In the genomic region with DNA sequence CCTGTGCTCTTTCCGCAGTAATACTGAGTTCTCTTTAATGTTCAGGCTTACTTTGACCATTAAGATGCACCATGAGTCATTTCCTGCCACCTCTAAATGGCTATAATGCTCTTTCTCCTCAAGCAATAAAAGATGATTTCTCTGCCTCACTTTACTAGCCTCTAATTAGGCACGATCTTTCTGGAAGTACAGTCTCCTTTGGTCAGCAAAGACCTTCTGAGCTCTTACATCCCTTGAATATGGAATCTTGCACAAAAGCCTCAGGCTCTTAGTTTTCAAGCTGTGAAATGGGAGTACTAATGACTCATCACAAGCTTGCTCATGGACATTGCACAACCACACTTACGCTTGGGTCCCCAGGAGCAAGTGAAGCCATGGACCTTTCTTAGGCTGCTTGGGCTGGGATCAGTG, we compare ENCODE assay signal across 18 cellular contexts.
DNase-seq lines count a peak whose midpoint lies in the region; ATAC-seq and TF ChIP-seq lines count a peak whose summit lies in the region.
"Had no signal": no experiment of that assay in that cellular context is flagged by ENCODE, and none has a peak within 500 bp of the region (broad histone marks: within the 10 kb centered on the region; RNA-seq: fewer than 3 reads in every experiment).

No MANE protein-coding gene starts in this region.

- no peaks in the 10 kb centered on the region for H3K9me3 ChIP-seq in RWPE2 (ENCODE audit: severe bottlenecking)
- H3K9me3 ChIP-seq: gastroesophageal sphincter, vagina had no signal

- no peak overlapping the region for H3K27ac ChIP-seq in RWPE2 (ENCODE audit: poor library complexity, severe bottlenecking)
- H3K27ac ChIP-seq: gastroesophageal sphincter, vagina had no signal

- peak; percentile 2 for DNase-seq in BJ (ENCODE audit: low read depth)
- DNase-seq in HS-5 (ENCODE audit: low read depth) = peak; percentile 25
- no peak for DNase-seq in RWPE2 (ENCODE audit: low spot score)
- peak; percentile 2 for DNase-seq in fibroblast of the aortic adventitia (ENCODE audit: low read depth)
- no peak for DNase-seq in posterior vena cava (ENCODE audit: low spot score)
- no peak for DNase-seq in DMS114 treated with DMSO at 0.1 percent for 48 hours (lab: John Stamatoyannopoulos, UW; ENCODE audit: unreplicated experiment)
- DNase-seq: activated CD4-positive, alpha-beta T cell treated with anti-CD3 and anti-CD28 coated beads for 4 hours; activated T-cell treated with anti-CD3 and anti-CD28 coated beads, Interleukin-2, amount 50 U/mL, for 1 hour; AML-193; DMS79 treated with DMSO at 0.1 percent for 48 hours; NCI-H1436 treated with DMSO at 0.1 percent for 48 hours; stimulated activated CD4-positive, alpha-beta T cell treated with anti-CD3 and anti-CD28 coated beads, Interleukin-4, amount 100 ng/mL, for 1 hour; T-helper 1 cell had no signal

- no peak for TF ChIP-seq CTCF in BJ (IDR thresholded peaks at IDR 0.05; ENCODE audit: insufficient read depth, low read depth, low read length)
- TF ChIP-seq CTCF in RWPE2 (IDR thresholded peaks at IDR 0.05; ENCODE audit: poor library complexity, severe bottlenecking) = no peak
- TF ChIP-seq CTCF in fibroblast of the aortic adventitia (IDR thresholded peaks at IDR 0.05; ENCODE audit: insufficient read depth, low read length) = no peak

- peaks cover 4% of the 10 kb centered on the region for H3K4me1 ChIP-seq in RWPE2 (ENCODE audit: insufficient read depth, poor library complexity, severe bottlenecking)
- H3K4me1 ChIP-seq: vagina had no signal

- H3K4me3 ChIP-seq in BJ (ENCODE audit: low read depth, low read length) (no peak overlapping the region), RWPE2 (ENCODE audit: severe bottlenecking) (no peak overlapping the region), fibroblast of the aortic adventitia (ENCODE audit: low read depth, low read length) (no peak overlapping the region)
- H3K4me3 ChIP-seq: gastroesophageal sphincter, vagina had no signal

- CTCF ChIA-PET in BJ (lab: Yijun Ruan, JAX) = no interaction called here

- ATAC-seq in RWPE2 (ENCODE audit: low read depth) = peak; percentile 41; the same call in 2 of the 3 replicates
- ATAC-seq in HG02763 (IDR thresholded peaks at IDR 0.05; ENCODE audit: unreplicated experiment) = no peak
- ATAC-seq in HG03457 (IDR thresholded peaks at IDR 0.05; ENCODE audit: unreplicated experiment) = no peak
- ATAC-seq: gastroesophageal sphincter; stimulated activated effector memory CD8-positive, alpha-beta T cell treated with anti-CD3 and anti-CD28 coated beads, Interleukin-12 subunit alpha, Interleukin-12 subunit beta, amount 100 ng/mL, for 72 hours had no signal

- no peaks in the 10 kb centered on the region for H3K36me3 ChIP-seq in BJ (ENCODE audit: control insufficient read depth, insufficient read depth, low read length)
- no peaks in the 10 kb centered on the region for H3K36me3 ChIP-seq in RWPE2 (ENCODE audit: low read depth)
- H3K36me3 ChIP-seq: gastroesophageal sphincter, vagina had no signal

- H3K27me3 ChIP-seq in BJ (ENCODE audit: control insufficient read depth, insufficient read depth, low read length) (peaks cover 3% of the 10 kb centered on the region; the same call in 1 of the 2 replicates), RWPE2 (ENCODE audit: insufficient read depth, poor library complexity, severe bottlenecking) (no peaks in the 10 kb centered on the region)
- H3K27me3 ChIP-seq: gastroesophageal sphincter, vagina had no signal

- POLR2A ChIA-PET in BJ (lab: Charles Lee) = no interaction called here

- intact Hi-C loops in posterior vena cava (cut with DNase I) = no loop called here

Comparison
In these comparisons a context has a peak if more than half of its experiments do, and no peak if none do; other contexts are left out.
1. DNase-seq: peak in BJ (single experiment), HS-5 (single experiment) and fibroblast of the aortic adventitia (single experiment); none in RWPE2 (single experiment), posterior vena cava (single experiment) and DMS114 treated with DMSO at 0.1 percent for 48 hours (single experiment).